Comparison of ENCODE assay signal across 24 cellular contexts in the genomic region with DNA sequence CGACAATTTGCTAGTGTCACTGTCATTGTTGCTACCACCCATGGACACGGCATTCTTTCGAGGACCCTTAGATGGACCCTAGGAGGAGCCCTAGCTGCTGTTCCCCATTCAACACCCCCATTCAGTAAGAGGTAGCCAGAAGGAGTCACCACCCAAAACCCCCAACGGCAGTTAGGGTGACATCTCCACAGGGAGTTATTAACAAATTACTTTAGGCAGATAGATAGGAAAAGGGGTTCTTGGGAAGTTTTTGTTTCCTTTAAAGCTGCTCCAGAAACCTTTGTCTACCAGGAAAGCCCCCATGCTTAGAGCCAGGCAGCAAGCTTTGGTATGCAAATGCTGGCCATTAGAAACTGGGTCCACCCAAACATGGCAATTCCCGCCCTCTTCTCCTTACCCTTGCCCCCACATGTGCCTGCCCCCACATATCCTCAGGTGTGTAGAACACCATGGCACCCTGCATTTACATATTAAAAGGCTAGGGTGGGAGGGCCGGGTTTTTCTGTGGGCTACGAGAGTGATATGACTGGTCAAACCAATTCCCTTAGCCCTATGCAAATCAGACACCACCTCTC.
"Had no signal": no experiment of that assay in that cellular context is flagged by ENCODE, and none has a peak within 500 bp of the region (broad histone marks: within the 10 kb centered on the region; RNA-seq: fewer than 3 reads in every experiment).

No MANE protein-coding gene starts in this region.

- H3K27ac ChIP-seq: neural progenitor cell, parathyroid adenoma, right lobe of liver, stomach, thyroid gland, vagina had no signal

- H3K4me1 Mint-ChIP-seq: memory B cell; naive B cell; nephron; neural progenitor cell; stimulated activated effector memory CD8-positive, alpha-beta T cell treated with anti-CD3 and anti-CD28 coated beads, Interleukin-12 subunit alpha, Interleukin-12 subunit beta, amount 100 ng/mL, for 72 hours had no signal

- H3K27me3 ChIP-seq: neural progenitor cell, right lobe of liver, stomach, thyroid gland, vagina had no signal

- H3K9me3 Mint-ChIP-seq: nephron, neural progenitor cell had no signal

- H3K27ac Mint-ChIP-seq: effector memory CD8-positive, alpha-beta T cell; memory B cell; mesothelial cell of epicardium; naive B cell; nephron; neural progenitor cell; progenitor cell of endocrine pancreas; stimulated activated effector memory CD8-positive, alpha-beta T cell treated with anti-CD3 and anti-CD28 coated beads, Interleukin-12 subunit alpha, Interleukin-12 subunit beta, amount 100 ng/mL, for 72 hours had no signal

- ATAC-seq: effector memory CD8-positive, alpha-beta T cell; left lobe of liver; mucosa of descending colon; right lobe of liver; stimulated activated effector memory CD8-positive, alpha-beta T cell treated with anti-CD3 and anti-CD28 coated beads, Interleukin-12 subunit alpha, Interleukin-12 subunit beta, amount 100 ng/mL, for 72 hours had no signal

- H3K4me1 ChIP-seq: neural progenitor cell, parathyroid adenoma, right lobe of liver, stomach, thyroid gland, vagina had no signal

- H3K36me3 Mint-ChIP-seq: memory B cell; mesothelial cell of epicardium; naive B cell; neural progenitor cell; stimulated activated effector memory CD8-positive, alpha-beta T cell treated with anti-CD3 and anti-CD28 coated beads, Interleukin-12 subunit alpha, Interleukin-12 subunit beta, amount 100 ng/mL, for 72 hours had no signal

- H3K4me3 Mint-ChIP-seq: effector memory CD8-positive, alpha-beta T cell; memory B cell; mesothelial cell of epicardium; naive B cell; nephron; neural progenitor cell; stimulated activated effector memory CD8-positive, alpha-beta T cell treated with anti-CD3 and anti-CD28 coated beads, Interleukin-12 subunit alpha, Interleukin-12 subunit beta, amount 100 ng/mL, for 72 hours had no signal

- H3K4me2 ChIP-seq: neural progenitor cell had no signal

- H3K36me3 ChIP-seq: neural progenitor cell, right lobe of liver, stomach, thyroid gland, vagina had no signal

- H3K27me3 Mint-ChIP-seq: effector memory CD8-positive, alpha-beta T cell; memory B cell; naive B cell had no signal

- H2AFZ ChIP-seq: neural progenitor cell, parathyroid adenoma had no signal

- H3K9me3 ChIP-seq: mucosa of descending colon, right lobe of liver, stomach, thyroid gland, vagina had no signal

- H3K9ac ChIP-seq: neural progenitor cell, parathyroid adenoma had no signal

- H3K4me3 ChIP-seq: lung, mucosa of descending colon, neural progenitor cell, right lobe of liver, stomach, thyroid gland, vagina had no signal

- DNase-seq: cortex of kidney; effector memory CD8-positive, alpha-beta T cell; head of caudate nucleus; kidney; mucosa of descending colon; naive B cell; right lobe of liver; small intestine; stimulated activated CD4-positive, alpha-beta T cell treated with anti-CD3 and anti-CD28 coated beads, Interleukin-15, amount 100 ng/mL, for 24 hours; stimulated activated CD4-positive, alpha-beta T cell treated with anti-CD3 and anti-CD28 coated beads, Interleukin-2, amount 100 ng/mL, for 48 hours; stimulated activated naive CD4-positive, alpha-beta T cell treated with Interleukin-2 at 50 U/mL for 16 hours; stomach; thyroid gland; trophoblast cell had no signal
